Comparison of ENCODE assay signal across 17 cellular contexts in the genomic region with DNA sequence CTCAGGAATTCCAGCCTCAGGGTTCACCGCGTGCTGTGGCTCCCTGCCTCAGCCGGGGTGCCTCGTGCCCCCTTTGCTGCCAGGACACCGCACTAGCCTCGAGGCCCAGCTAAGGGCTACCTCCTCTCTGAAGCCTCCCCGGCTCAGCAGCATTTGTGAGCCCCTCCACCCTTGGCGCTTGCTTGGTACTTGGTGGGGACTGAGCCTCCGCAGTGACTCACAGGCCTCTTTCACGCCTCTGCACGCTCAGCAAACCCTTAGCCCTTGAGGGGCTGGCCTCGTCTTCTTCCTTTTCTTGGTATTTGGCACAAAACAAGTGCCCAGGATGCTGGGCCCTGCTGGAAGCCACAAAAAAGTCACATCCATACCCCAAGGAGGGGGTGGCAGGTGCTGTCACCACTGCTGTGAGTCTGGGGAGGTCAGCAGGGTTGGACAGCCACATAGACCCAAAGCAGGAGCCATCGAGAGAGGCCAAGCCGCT.
A peak's percentile ranks its signal among the peaks of the same experiment; 100 is the strongest.
DNase-seq lines count a peak whose midpoint lies in the region; ATAC-seq, FAIRE-seq and TF ChIP-seq lines count a peak whose summit lies in the region.
"Had no signal": no experiment of that assay in that cellular context is flagged by ENCODE, and none has a peak within 500 bp of the region (broad histone marks: within the 10 kb centered on the region; RNA-seq: fewer than 3 reads in every experiment).

No MANE protein-coding gene starts in this region.

- H2BK5ac ChIP-seq in H1 (ENCODE audit: low read depth, low read length): no peak overlapping the region

- peaks cover 64% of the 10 kb centered on the region for H3K4me1 Mint-ChIP-seq in activated CD8-positive, alpha-beta T cell treated with anti-CD3 and anti-CD28 coated beads for 36 hours (ENCODE audit: low read depth)

- no peak overlapping the region for H3K27ac Mint-ChIP-seq in activated CD8-positive, alpha-beta T cell treated with anti-CD3 and anti-CD28 coated beads for 36 hours
- H3K27ac Mint-ChIP-seq: brain had no signal

- no peak overlapping the region for H2BK15ac ChIP-seq in H1 (ENCODE audit: low read length)

- no peak overlapping the region for H3K4me3 Mint-ChIP-seq in activated CD8-positive, alpha-beta T cell treated with anti-CD3 and anti-CD28 coated beads for 36 hours
- H3K4me3 Mint-ChIP-seq: brain had no signal

- H3K79me2 ChIP-seq in H1 (ENCODE audit: control insufficient read depth in 1 of 2, insufficient read depth in 2 of 2, low read length in 2 of 2): no peaks in the 10 kb centered on the region

- no peak overlapping the region for H3K56ac ChIP-seq in H1 (replicated peaks; ENCODE audit: insufficient read length, low read depth, low read length)

- H3K23ac ChIP-seq in H1 (ENCODE audit: insufficient read length): no peak overlapping the region

- 0 out of 2 replicates have a peak overlapping the region, but pooled peaks have one; percentile 68 for H2BK12ac ChIP-seq in H1 (ENCODE audit: low read depth, low read length)

- no peak overlapping the region for H2AK5ac ChIP-seq in H1 (ENCODE audit: low read depth, low read length)

- no peak overlapping the region for H4K91ac ChIP-seq in H1 (replicated peaks; ENCODE audit: insufficient read length, low read length)

- H2BK20ac ChIP-seq in H1 (ENCODE audit: low read length): no peak overlapping the region

- TF ChIP-seq RAD21 in H1 (IDR thresholded peaks at IDR 0.05 in 1 of 2, conservative IDR thresholded peaks at IDR 0.05 in 1 of 2; ENCODE audit: low read depth in 2 of 2, low read length in 2 of 2): no peak

- H3K27me3 ChIP-seq in H1 (replicated peaks in 1 of 4; ENCODE audit: control insufficient read depth in 3 of 4, extremely low read depth in 1 of 4, insufficient read depth in 3 of 4, low read length in 3 of 4) (no peaks in the 10 kb centered on the region; a peak in 1 of 7 replicates), gastrocnemius medialis (no peaks in the 10 kb centered on the region)
- H3K27me3 ChIP-seq: SJCRH30 had no signal

- FAIRE-seq in H1 (lab: Jason Lieb, UNC): no peak

- H3K9ac ChIP-seq in H1 (replicated peaks in 1 of 4; ENCODE audit: extremely low read depth in 1 of 4, low read depth in 3 of 4, low read length in 3 of 4): no peak overlapping the region

- H3K27me3 Mint-ChIP-seq in activated CD8-positive, alpha-beta T cell treated with anti-CD3 and anti-CD28 coated beads for 36 hours: no peaks in the 10 kb centered on the region

- peaks cover 0 to 8% of the 10 kb centered on the region in 2 experiments; a peak in 1 of 4 replicates for H3K9me3 ChIP-seq in H1 (ENCODE audit: insufficient read depth in 2 of 2, low read depth in 1 of 2, low read length in 1 of 2)
- H3K9me3 ChIP-seq in gastrocnemius medialis: no peaks in the 10 kb centered on the region
- H3K9me3 ChIP-seq: prostate gland, SJCRH30 had no signal

- no peak overlapping the region for H3K4ac ChIP-seq in H1 (replicated peaks; ENCODE audit: insufficient read length, low read depth, low read length)

- H3K36me3 ChIP-seq in H1 (ENCODE audit: control insufficient read depth in 2 of 4, insufficient read depth in 4 of 4, low read length in 3 of 4): no peaks in the 10 kb centered on the region; a peak in 1 of 8 replicates
- H3K36me3 ChIP-seq in gastrocnemius medialis: no peaks in the 10 kb centered on the region
- H3K36me3 ChIP-seq: prostate gland, SJCRH30, tibial nerve had no signal

- H4K8ac ChIP-seq in H1 (ENCODE audit: extremely low read depth, insufficient read depth, low read length): no peak overlapping the region; the same call in 1 of the 2 replicates

- no peak overlapping the region for H3K18ac ChIP-seq in H1 (ENCODE audit: extremely low read depth, low read length)

- H3K9me3 Mint-ChIP-seq in activated CD8-positive, alpha-beta T cell treated with anti-CD3 and anti-CD28 coated beads for 36 hours: peaks cover 9% of the 10 kb centered on the region

- H3K4me2 ChIP-seq in H1 (ENCODE audit: insufficient read depth in 1 of 2, low read depth in 2 of 2, low read length in 2 of 2): no peak overlapping the region

- no peak for TF ChIP-seq POLR2A in H1 (IDR thresholded peaks at IDR 0.05; ENCODE audit: control extremely low read depth in 1 of 2, low read depth in 2 of 2, low read length in 2 of 2)
- TF ChIP-seq POLR2A in gastrocnemius medialis (IDR thresholded peaks at IDR 0.05): no peak

- ATAC-seq in activated CD8-positive, alpha-beta T cell treated with anti-CD3 and anti-CD28 coated beads for 36 hours: peak; percentile 63
- no peak for ATAC-seq in GM18873 (IDR thresholded peaks at IDR 0.05; ENCODE audit: low FRiP score, unreplicated experiment)
- no peak for ATAC-seq in gastrocnemius medialis
- no peak for ATAC-seq in GM19023 (IDR thresholded peaks at IDR 0.05; ENCODE audit: unreplicated experiment)

- in situ Hi-C loops in gastrocnemius medialis (cut with MboI; ENCODE audit: low sequenced_read_pairs in 4 of 4): no loop called here

- POLR2A ChIA-PET in activated CD8-positive, alpha-beta T cell treated with anti-CD3 and anti-CD28 coated beads for 36 hours (lab: Charles Lee): interaction anchor here (1.4 to 3.4 kb wide), 4 partner anchors 9 to 60 kb away, joined by 5 to 27 read pairs (median 11); no protein-coding TSS in a partner anchor
- POLR2A ChIA-PET in H1 (lab: Charles Lee; ENCODE audit: partially characterized antibody): no interaction called here

- no peaks in the 10 kb centered on the region for H3K79me1 ChIP-seq in H1 (ENCODE audit: low read depth, low read length)

- peak; percentile 61 for DNase-seq in activated T-cell treated with anti-CD3 and anti-CD28 coated beads, Interleukin-2, amount 50 U/mL, for 1 hour
- no peak for DNase-seq in activated T-cell treated with anti-CD3 and anti-CD28 coated beads for 4 hours
- peak; percentile 88 for DNase-seq in activated CD8-positive, alpha-beta T cell treated with anti-CD3 and anti-CD28 coated beads for 36 hours
- no peak for DNase-seq in H1 (ENCODE audit: low read depth in 1 of 2, low spot score in 2 of 2)
- DNase-seq in stimulated activated CD8-positive, alpha-beta memory T cell treated with anti-CD3 and anti-CD28 coated beads, Interleukin-4, amount 100 ng/mL, for 48 hours: peak; percentile 70
- no peak for DNase-seq in gastrocnemius medialis
- DNase-seq: ACHN, GDM1, hippocampal formation, Kasumi-1, NCI-H1694, SJCRH30 had no signal

- CTCF ChIA-PET in activated CD8-positive, alpha-beta T cell treated with anti-CD3 and anti-CD28 coated beads for 36 hours (lab: Charles Lee): interaction anchor here (1.5 to 12.5 kb wide), 5 partner anchors 10 to 146 kb away, joined by 3 to 162 read pairs (median 18); no protein-coding TSS in a partner anchor
- CTCF ChIA-PET in H1 (lab: Charles Lee; ENCODE audit: partially characterized antibody): interaction anchor here (0.5 to 4.9 kb wide), 8 partner anchors 10 to 239 kb away, joined by 3 to 28 read pairs (median 4); no protein-coding TSS in a partner anchor

- peaks cover 6% of the 10 kb centered on the region; the same call in 1 of the 2 replicates for H3K23me2 ChIP-seq in H1 (ENCODE audit: low read depth, low read length)

- H3K4me1 ChIP-seq in H1 (replicated peaks in 1 of 4; ENCODE audit: control insufficient read depth in 3 of 4, insufficient read depth in 4 of 4, low read length in 3 of 4) (peaks cover 0 to 13% (median 9%) of the 10 kb centered on the region in 4 experiments; a peak in 5 of 7 replicates), gastrocnemius medialis (no peaks in the 10 kb centered on the region)
- H3K4me1 ChIP-seq: prostate gland had no signal

- H3K4me3 ChIP-seq in H1 (ENCODE audit: extremely low read depth in 1 of 4, insufficient read depth in 2 of 4, low read depth in 3 of 4, low read length in 4 of 4): no peak overlapping the region
- no peak overlapping the region for H3K4me3 ChIP-seq in gastrocnemius medialis
- H3K4me3 ChIP-seq: prostate gland, SJCRH30, tibial nerve had no signal

- TF ChIP-seq CTCF in activated CD8-positive, alpha-beta T cell treated with anti-CD3 and anti-CD28 coated beads for 36 hours (IDR thresholded peaks at IDR 0.05): no peak
- TF ChIP-seq CTCF in H1 (IDR thresholded peaks at IDR 0.05; ENCODE audit: control extremely low read depth in 1 of 3, insufficient read depth in 1 of 3, low read depth in 1 of 3, low read length in 3 of 3): no peak
- TF ChIP-seq CTCF in gastrocnemius medialis (IDR thresholded peaks at IDR 0.05 in 4 of 5, conservative IDR thresholded peaks at IDR 0.05 in 1 of 5): no peak

- WGBS in H1 (ENCODE audit: extremely low coverage in 1 of 2, insufficient coverage in 1 of 2, insufficient read length in 1 of 2, insufficient replicate concordance in 2 of 2, low coverage in 1 of 2, low lambda C conversion rate in 2 of 2, missing lambda C conversion rate in 1 of 2), 2 experiments: 93% methylated on average over 14 of the region's 14 CpGs; no CpG with 5 or more reads in 1 of the 2 experiments

- H3K14ac ChIP-seq in H1 (ENCODE audit: insufficient read length): no peak overlapping the region

- TF ChIP-seq EP300 in H1 (IDR thresholded peaks at IDR 0.05; ENCODE audit: borderline replicate concordance in 1 of 2, low read depth in 2 of 2, low read length in 2 of 2): no peak

- no peak overlapping the region for H2AFZ ChIP-seq in H1 (ENCODE audit: low read length)

- H4K20me1 ChIP-seq in H1 (replicated peaks in 1 of 2; ENCODE audit: control insufficient read depth in 1 of 2, insufficient read depth in 2 of 2, low read length in 2 of 2): peaks cover 0 to 7% of the 10 kb centered on the region in 2 experiments

- H3K36me3 Mint-ChIP-seq in activated CD8-positive, alpha-beta T cell treated with anti-CD3 and anti-CD28 coated beads for 36 hours (ENCODE audit: low read depth): no peaks in the 10 kb centered on the region
- H3K36me3 Mint-ChIP-seq: brain had no signal

- intact Hi-C loops in activated CD8-positive, alpha-beta T cell treated with anti-CD3 and anti-CD28 coated beads for 36 hours (cut with micrococcal nuclease): no loop called here
- intact Hi-C loops in gastrocnemius medialis (cut with DNase I; ENCODE audit: low total_unique reads): no loop called here

- H3K27ac ChIP-seq in H1 (ENCODE audit: low read depth, low read length): no peak overlapping the region
- H3K27ac ChIP-seq in gastrocnemius medialis: no peak overlapping the region
- H3K27ac ChIP-seq: prostate gland, SJCRH30 had no signal

- H4K5ac ChIP-seq in H1 (ENCODE audit: insufficient read length, low read depth, low read length): no peak overlapping the region

- no peak overlapping the region for H2BK120ac ChIP-seq in H1 (replicated peaks; ENCODE audit: low read depth, low read length)

TF ChIP-seq in H1, 55 proteins besides CTCF, POLR2A, EP300 and RAD21:
- no peak for TF ChIP-seq CHD1 (IDR thresholded peaks at IDR 0.05; ENCODE audit: low read depth, low read length)
- TF ChIP-seq, protein P1, sequence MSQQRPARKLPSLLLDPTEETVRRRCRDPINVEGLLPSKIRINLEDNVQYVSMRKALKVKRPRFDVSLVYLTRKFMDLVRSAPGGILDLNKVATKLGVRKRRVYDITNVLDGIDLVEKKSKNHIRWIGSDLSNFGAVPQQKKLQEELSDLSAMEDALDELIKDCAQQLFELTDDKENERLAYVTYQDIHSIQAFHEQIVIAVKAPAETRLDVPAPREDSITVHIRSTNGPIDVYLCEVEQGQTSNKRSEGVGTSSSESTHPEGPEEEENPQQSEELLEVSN (IDR thresholded peaks at IDR 0.05): peak; percentile 30; the same call in 1 of the 2 replicates

Comparison
In these comparisons a context has a peak if more than half of its experiments do, and no peak if none do; other contexts are left out.
1. DNase-seq: peak in activated T-cell treated with anti-CD3 and anti-CD28 coated beads, Interleukin-2, amount 50 U/mL, for 1 hour (single experiment), activated CD8-positive, alpha-beta T cell treated with anti-CD3 and anti-CD28 coated beads for 36 hours (single experiment) and stimulated activated CD8-positive, alpha-beta memory T cell treated with anti-CD3 and anti-CD28 coated beads, Interleukin-4, amount 100 ng/mL, for 48 hours (single experiment); none in activated T-cell treated with anti-CD3 and anti-CD28 coated beads for 4 hours (single experiment), H1 (0 of 2) and gastrocnemius medialis (0 of 2).